In genomic region chr11:66676931-66677598, GRCh38 we compare ENCODE assay signal across 8 cellular contexts. TPM values are rescaled to one million over a fixed set of nuclear protein-coding genes. Genes with fewer than 3 reads are reported as not detected.
DNase-seq lines count a peak whose midpoint lies in the region; ATAC-seq and TF ChIP-seq lines count a peak whose summit lies in the region.

No MANE protein-coding gene starts in this region.

- peaks cover 0 to 29% of the 10 kb centered on the region in 2 donors for H3K4me1 ChIP-seq in ascending aorta
- H3K4me1 ChIP-seq in liver (ENCODE audit: control insufficient read depth in 4 of 4, insufficient read depth in 4 of 4, low read length in 3 of 4), result peaks cover 2 to 31% (median 25%) of the 10 kb centered on the region in 4 donors
- peaks cover 0 to 38% (median 20%) of the 10 kb centered on the region in 4 donors for H3K4me1 ChIP-seq in tibial artery

- H3K27me3 ChIP-seq in ascending aorta (no peaks in the 10 kb centered on the region), liver (ENCODE audit: control insufficient read depth in 4 of 4, insufficient read depth in 4 of 4, low read length in 3 of 4) (no peaks in the 10 kb centered on the region), tibial artery (no peaks in the 10 kb centered on the region)

- H3K9me3 Mint-ChIP-seq in activated T-cell treated with anti-CD3 and anti-CD28 coated beads, Interleukin-2, amount 50 U/mL, for 72 hours, result no peaks in the 10 kb centered on the region

- no peaks in the 10 kb centered on the region for H3K27me3 Mint-ChIP-seq in activated T-cell treated with anti-CD3 and anti-CD28 coated beads, Interleukin-2, amount 50 U/mL, for 72 hours (ENCODE audit: low read depth)

- H3K36me3 Mint-ChIP-seq in activated T-cell treated with anti-CD3 and anti-CD28 coated beads, Interleukin-2, amount 50 U/mL, for 72 hours (ENCODE audit: insufficient read depth in 2 of 2), result no peaks in the 10 kb centered on the region

- H3K4me3 Mint-ChIP-seq in activated T-cell treated with anti-CD3 and anti-CD28 coated beads, Interleukin-2, amount 50 U/mL, for 72 hours, result peak overlapping the region; percentile 91

- H3K27ac ChIP-seq in ascending aorta (peak overlapping the region; percentile 94 to 97), liver (ENCODE audit: low read depth in 1 of 2, low read length in 2 of 2) (peak overlapping the region; percentile 84 to 97), tibial artery (peak overlapping the region; percentile 92 to 97)

- peak overlapping the region; percentile 79 to 87 for H3K4me3 ChIP-seq in ascending aorta
- peak overlapping the region; percentile 80 to 93 (median 87) for H3K4me3 ChIP-seq in liver (ENCODE audit: low read depth in 1 of 3, low read length in 3 of 3)
- H3K4me3 ChIP-seq in tibial artery, result peak overlapping the region; percentile 63 to 84

- peak overlapping the region; percentile 67 to 77 for H3K9ac ChIP-seq in liver (ENCODE audit: low read depth in 1 of 2, low read length in 2 of 2)

- H3K9me3 ChIP-seq in ascending aorta, result no peaks in the 10 kb centered on the region
- H3K9me3 ChIP-seq in liver (ENCODE audit: control insufficient read depth in 4 of 4, low read length in 3 of 4), result no peaks in the 10 kb centered on the region
- H3K9me3 ChIP-seq in tibial artery, result no peaks in the 10 kb centered on the region

- ATAC-seq in activated T-cell treated with anti-CD3 and anti-CD28 coated beads, Interleukin-2, amount 50 U/mL, for 72 hours (replicated peaks in 1 of 2), result no peak

- WGBS in liver, result 14% methylated on average over 25 of the region's 27 CpGs

- intact Hi-C loops in ascending aorta (cut with DNase I) (loop anchor here (1.0 to 2.0 kb wide), 4 partner anchors 39 to 84 kb away; partner anchors contain the start of genes CCDC87, CCS, RBM14 and RBM4), tibial artery (cut with DNase I; ENCODE audit: low total_unique reads) (loop anchor here (10.0 kb wide), 1 partner anchor 252 kb away; the partner anchor contains the start of gene NPAS4)

- no peak for TF ChIP-seq RAD21 in liver (IDR thresholded peaks at IDR 0.05)

- H3K27ac Mint-ChIP-seq in activated T-cell treated with anti-CD3 and anti-CD28 coated beads, Interleukin-2, amount 50 U/mL, for 72 hours, result peak overlapping the region; percentile 95

- no peaks in the 10 kb centered on the region for H3K36me3 ChIP-seq in ascending aorta
- H3K36me3 ChIP-seq in liver (ENCODE audit: control insufficient read depth in 4 of 4, insufficient read depth in 3 of 4, low read depth in 1 of 4, low read length in 3 of 4), result peaks cover 0 to 6% (median 0%) of the 10 kb centered on the region in 4 donors
- no peaks in the 10 kb centered on the region for H3K36me3 ChIP-seq in tibial artery

- TF ChIP-seq CTCF in ascending aorta (IDR thresholded peaks at IDR 0.05), result no peak
- no peak for TF ChIP-seq CTCF in liver (IDR thresholded peaks at IDR 0.05; ENCODE audit: low read depth, low read length, missing input control)
- no peak for TF ChIP-seq CTCF in tibial artery (IDR thresholded peaks at IDR 0.05)

- peaks cover 37% of the 10 kb centered on the region for H3K4me1 Mint-ChIP-seq in activated T-cell treated with anti-CD3 and anti-CD28 coated beads, Interleukin-2, amount 50 U/mL, for 72 hours (ENCODE audit: low read depth)

- DNase-seq in activated T-cell treated with anti-CD3 and anti-CD28 coated beads, Interleukin-2, amount 50 U/mL, for 72 hours, result no peak
- DNase-seq in activated T-cell treated with anti-CD3 and anti-CD28 coated beads for 4 hours (no peak), ascending aorta (ENCODE audit: low spot score in 2 of 2) (no peak), tibial artery (no peak), NCI-H1694 treated with DMSO at 0.1 percent for 48 hours (lab: John Stamatoyannopoulos, UW) (no peak), NCI-H69 (lab: John Stamatoyannopoulos, UW) (no peak), dedifferentiated amniotic fluid mesenchymal stem cell (ENCODE audit: extremely low spot score) (no peak)

TF ChIP-seq in liver, 16 proteins besides CTCF, POLR2A, EP300 and RAD21:
- TF ChIP-seq FOXA1 (IDR thresholded peaks at IDR 0.05) (no peak), NR2F2 (IDR thresholded peaks at IDR 0.05) (peak; percentile 8)

RNA-seq across cellular contexts. Expression of gene RBM4B, which starts 0.6 kb away (rescaled TPM):
- 10 to 100 TPM; 12.5 to 18.4 TPM for total RNA-seq in activated T-cell treated with anti-CD3 and anti-CD28 coated beads, Interleukin-2, amount 50 U/mL, for 72 hours
- total RNA-seq in ascending aorta (87.0 TPM), liver (10 to 100 TPM; 12.3 to 13.8 TPM)
- 1 to 10 TPM; 7.1 to 8.8 TPM for polyA plus RNA-seq in liver

RNA-seq across cellular contexts. Expression of gene RBM4, which starts 38.6 kb away (rescaled TPM):
- total RNA-seq in activated T-cell treated with anti-CD3 and anti-CD28 coated beads, Interleukin-2, amount 50 U/mL, for 72 hours, result 100 to 1,000 TPM; 116 to 135 TPM
- total RNA-seq in ascending aorta (79.5 TPM), liver (10 to 100 TPM; 43.3 to 59.2 TPM)
- polyA plus RNA-seq in liver, result 10 to 100 TPM; 36.9 to 49.4 TPM

RNA-seq across cellular contexts. Expression of gene SPTBN2, which starts 52.0 kb away (rescaled TPM):
- total RNA-seq in activated T-cell treated with anti-CD3 and anti-CD28 coated beads, Interleukin-2, amount 50 U/mL, for 72 hours, result 1 to 10 TPM in 1 of 2 donors, under 1 TPM in 1; 0.69 to 1.5 TPM
- total RNA-seq in ascending aorta, result 3.2 TPM
- 100 to 1,000 TPM in 1 of 2 donors, 1 to 10 TPM in 1; 9.6 to 103 TPM for total RNA-seq in liver
- 10 to 100 TPM; 12.2 to 33.1 TPM for polyA plus RNA-seq in liver
